Comparison of ENCODE assay signal across 13 cellular contexts in the genomic region with DNA sequence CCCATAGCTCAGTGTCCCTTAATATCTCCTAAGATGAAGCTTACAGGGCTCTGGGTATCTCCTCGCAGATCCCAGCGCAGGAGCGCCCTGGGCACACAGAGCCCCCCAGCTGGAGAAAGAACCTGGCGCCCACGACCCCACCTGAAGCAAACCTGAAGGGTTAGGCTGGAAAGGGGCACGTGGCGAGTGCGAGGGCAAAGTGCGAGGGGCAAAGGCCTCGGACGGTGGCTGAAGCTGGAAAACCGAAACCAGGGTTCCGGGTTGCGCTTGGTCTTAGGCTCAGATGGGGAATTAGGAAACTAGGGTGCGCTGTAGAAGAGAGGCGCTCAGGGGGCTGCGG. TPM values are rescaled to one million over a fixed set of nuclear protein-coding genes. Genes with fewer than 3 reads are reported as not detected.
A peak's percentile ranks its signal among the peaks of the same experiment; 100 is the strongest.
DNase-seq lines count a peak whose midpoint lies in the region; FAIRE-seq and TF ChIP-seq lines count a peak whose summit lies in the region.
"Had no signal": no experiment of that assay in that cellular context is flagged by ENCODE, and none has a peak within 500 bp of the region (broad histone marks: within the 10 kb centered on the region; RNA-seq: fewer than 3 reads in every experiment).

No MANE protein-coding gene starts in this region.

- no peak overlapping the region for H3K27ac ChIP-seq in keratinocyte (ENCODE audit: control insufficient read depth, insufficient read depth, low read length)

- DNase-seq in GM13976 (ENCODE audit: low spot score) (peak; percentile 18), astrocyte of the cerebellum (ENCODE audit: low read depth) (no peak), keratinocyte (ENCODE audit: low read depth, low spot score) (no peak), GM12891 (ENCODE audit: insufficient read length, low spot score) (no peak), SKM-1 treated with dmso at 0.1 percent for 144 hours (lab: John Stamatoyannopoulos, UW; ENCODE audit: unreplicated experiment) (no peak), D341Med (ENCODE audit: low spot score) (no peak), NOMO-1 treated with DMSO at 0.1 percent for 48 hours (lab: John Stamatoyannopoulos, UW; ENCODE audit: unreplicated experiment) (no peak)
- DNase-seq: activated T-cell treated with anti-CD3 and anti-CD28 coated beads, Interleukin-2, amount 50 U/mL, for 24 hours; effector memory CD4-positive, alpha-beta T cell; stimulated activated CD4-positive, alpha-beta T cell treated with anti-CD3 and anti-CD28 coated beads, Interleukin-4, amount 100 ng/mL, for 24 hours; SW 1271 had no signal

- TF ChIP-seq CTCF in GM13976 (IDR thresholded peaks at IDR 0.05; ENCODE audit: borderline replicate concordance, control extremely low read depth, extremely low read depth, insufficient read depth, missing control alignments), result no peak
- no peak for TF ChIP-seq CTCF in astrocyte of the cerebellum (IDR thresholded peaks at IDR 0.05; ENCODE audit: low read depth, low read length, missing control alignments)
- TF ChIP-seq CTCF in keratinocyte (optimal IDR thresholded peaks at IDR 0.05 in 1 of 3, IDR thresholded peaks at IDR 0.05 in 1 of 3, conservative IDR thresholded peaks at IDR 0.05 in 1 of 3; ENCODE audit: extremely low read depth in 1 of 3, insufficient read depth in 2 of 3, low read length in 3 of 3), result no peak

- dilution Hi-C loops in keratinocyte (cut with MboI; ENCODE audit: extremely low pct_ligation_motif_present, low sequenced_read_pairs), result no loop called here

- no peaks in the 10 kb centered on the region for H3K9me1 ChIP-seq in keratinocyte (ENCODE audit: control insufficient read depth, extremely low read depth, insufficient read depth, low read length)

- FAIRE-seq in keratinocyte (lab: Jason Lieb, UNC), result no peak
- no peak for FAIRE-seq in GM12891 (lab: Jason Lieb, UNC)

- H3K36me3 ChIP-seq in keratinocyte (ENCODE audit: control insufficient read depth in 2 of 2, extremely low read depth in 1 of 2, insufficient read depth in 2 of 2, low read length in 2 of 2) (no peaks in the 10 kb centered on the region), skeletal muscle satellite cell (ENCODE audit: insufficient read depth, low read length) (no peaks in the 10 kb centered on the region)

- peaks cover 96% of the 10 kb centered on the region for H3K27me3 ChIP-seq in keratinocyte (ENCODE audit: control insufficient read depth, extremely low read depth, insufficient read depth, low read length)
- peaks cover 100% of the 10 kb centered on the region for H3K27me3 ChIP-seq in skeletal muscle satellite cell (ENCODE audit: control insufficient read depth, insufficient read depth, low read length)

- H3K4me2 ChIP-seq in keratinocyte (ENCODE audit: control insufficient read depth, extremely low read depth, insufficient read depth, low read depth, low read length) (peak overlapping the region; percentile 78), skeletal muscle satellite cell (ENCODE audit: low read length) (peak overlapping the region; percentile 82)

- TF ChIP-seq POLR2A in GM12891 (IDR thresholded peaks at IDR 0.05; ENCODE audit: low read depth, low read length), result no peak

- no peaks in the 10 kb centered on the region for H3K9me3 ChIP-seq in keratinocyte (ENCODE audit: control insufficient read depth, low read depth, low read length)
- no peaks in the 10 kb centered on the region for H3K9me3 ChIP-seq in skeletal muscle satellite cell (replicated peaks; ENCODE audit: low read length)

- H3K4me1 ChIP-seq in keratinocyte (ENCODE audit: control insufficient read depth, extremely low read depth, insufficient read depth, low read length) (peaks cover 9% of the 10 kb centered on the region), skeletal muscle satellite cell (ENCODE audit: control insufficient read depth, insufficient read depth, low read length) (peaks cover 15% of the 10 kb centered on the region)

- no peaks in the 10 kb centered on the region for H3K79me2 ChIP-seq in keratinocyte (ENCODE audit: control insufficient read depth, insufficient read depth, low read length)

- H3K4me3 ChIP-seq in astrocyte of the cerebellum (ENCODE audit: low read depth, low read length) (peak overlapping the region; percentile 19), keratinocyte (ENCODE audit: control insufficient read depth in 2 of 3, extremely low read depth in 1 of 3, insufficient read depth in 2 of 3, low read depth in 1 of 3, low read length in 3 of 3) (peak overlapping the region in 2 of 3 experiments; percentile 44 to 59), skeletal muscle satellite cell (ENCODE audit: low read length) (peak overlapping the region; percentile 66)

- H3K9ac ChIP-seq in keratinocyte (ENCODE audit: control insufficient read depth, extremely low read depth, insufficient read depth, low read length), result no peak overlapping the region
- H3K9ac ChIP-seq in skeletal muscle satellite cell (ENCODE audit: low read depth, low read length), result no peak overlapping the region

- in situ Hi-C loops in GM13976 (cut with MboI; ENCODE audit: low sequenced_read_pairs, unreplicated experiment), result no loop called here
- in situ Hi-C loops in astrocyte of the cerebellum (cut with HindIII; ENCODE audit: low sequenced_read_pairs), result no loop called here

- no peak overlapping the region for H2AFZ ChIP-seq in keratinocyte (ENCODE audit: control insufficient read depth, low read length)

- H4K20me1 ChIP-seq in keratinocyte (ENCODE audit: control insufficient read depth, extremely low read depth, insufficient read depth, low read length), result peaks cover 3% of the 10 kb centered on the region

TF ChIP-seq in GM12891, 5 proteins besides CTCF, POLR2A, EP300 and RAD21:
- TF ChIP-seq POLR2AphosphoS5 (IDR thresholded peaks at IDR 0.05; ENCODE audit: low read depth, low read length) (no peak), SPI1 (IDR thresholded peaks at IDR 0.05; ENCODE audit: low read depth, low read length) (no peak), POU2F2 (IDR thresholded peaks at IDR 0.05; ENCODE audit: low read depth, low read length) (no peak), TAF1 (IDR thresholded peaks at IDR 0.05; ENCODE audit: low read depth, low read length) (no peak), PAX5 (IDR thresholded peaks at IDR 0.05; ENCODE audit: insufficient read depth, low read length, severe bottlenecking) (no peak)

RNA-seq across cellular contexts. Expression of gene SOX14, which starts 3.9 kb away (rescaled TPM):
- polyA plus RNA-seq in keratinocyte, result not detected in 3 replicates
- not detected for polyA plus RNA-seq in keratinocyte (2011; ENCODE audit: low read depth)
- polyA plus RNA-seq in keratinocyte (2011; cell fraction: cytosol; rRNA removed), result not detected in 2 replicates
- polyA plus RNA-seq in keratinocyte (2011; cell fraction: nucleus; rRNA removed), result not detected in 2 replicates
- polyA plus RNA-seq in keratinocyte (2012; ENCODE audit: low replicate concordance), result not detected in 2 replicates
- polyA minus RNA-seq in keratinocyte, result not detected in 3 replicates
- polyA minus RNA-seq in keratinocyte (2011; cell fraction: cytosol; rRNA and poly(A)+ RNA removed), result not detected
- polyA minus RNA-seq in keratinocyte (2011; cell fraction: nucleus; rRNA and poly(A)+ RNA removed), result not detected in 2 replicates
- not detected in 2 replicates for total RNA-seq in skeletal muscle satellite cell (2012; rRNA removed)
- polyA plus RNA-seq in GM12891 (2012; ENCODE audit: low read depth, missing spikeins), result not detected
- total RNA-seq: Daoy had no signal
